24 cellular contexts compared by ENCODE assay signal in the genomic region with DNA sequence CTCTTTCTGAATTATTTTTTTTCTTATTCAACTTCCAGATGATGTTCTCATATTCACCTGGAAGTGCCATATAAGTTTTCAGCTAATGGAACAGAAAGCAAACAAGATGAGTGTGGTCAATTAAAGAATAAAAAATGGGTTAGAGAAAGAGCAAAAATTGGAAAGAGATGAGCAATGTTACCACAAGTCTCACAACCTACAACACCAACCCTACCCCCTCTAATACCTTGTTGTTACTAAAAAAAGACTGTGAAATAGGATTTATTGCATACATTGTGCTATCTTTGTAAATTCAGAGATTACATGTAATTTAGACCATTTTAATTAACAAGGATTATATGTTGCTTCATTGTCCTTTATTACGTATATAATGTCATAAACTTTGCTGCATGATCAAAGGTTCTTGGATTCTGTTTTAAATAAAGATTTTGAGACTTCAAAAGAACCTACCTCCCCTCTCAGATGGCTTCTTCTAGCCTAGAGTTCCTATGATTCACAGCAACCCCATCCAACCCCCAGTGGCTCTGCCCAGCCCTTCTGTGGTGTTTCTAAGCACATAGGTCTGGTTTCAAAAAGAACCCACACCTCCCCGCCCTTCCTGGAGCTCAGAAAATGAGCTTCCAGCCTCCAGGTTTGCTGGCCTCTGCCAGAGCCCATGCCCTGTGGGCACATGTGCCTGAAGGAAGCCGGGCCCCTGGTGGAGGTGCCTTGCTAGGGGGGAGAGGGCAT. TPM values are rescaled to one million over a fixed set of nuclear protein-coding genes. Genes with fewer than 3 reads are reported as not detected.
DNase-seq lines count a peak whose midpoint lies in the region; ATAC-seq and TF ChIP-seq lines count a peak whose summit lies in the region.
"Had no signal": no experiment of that assay in that cellular context is flagged by ENCODE, and none has a peak within 500 bp of the region (broad histone marks: within the 10 kb centered on the region; RNA-seq: fewer than 3 reads in every experiment).

No MANE protein-coding gene starts in this region.

- H3K27ac Mint-ChIP-seq in activated CD4-positive, alpha-beta T cell treated with anti-CD3 and anti-CD28 coated beads for 36 hours: no peak overlapping the region
- H3K27ac Mint-ChIP-seq in activated T-cell treated with anti-CD3 and anti-CD28 coated beads, Interleukin-2, amount 50 U/mL, for 72 hours: no peak overlapping the region
- H3K27ac Mint-ChIP-seq: CD8-positive, alpha-beta T cell; IgD-negative memory B cell had no signal

- peak overlapping the region; percentile 75 for H3K4me2 ChIP-seq in KMS-11

- no peaks in the 10 kb centered on the region for H3K36me3 Mint-ChIP-seq in activated CD4-positive, alpha-beta T cell treated with anti-CD3 and anti-CD28 coated beads for 36 hours (ENCODE audit: low read depth)
- H3K36me3 Mint-ChIP-seq in activated T-cell treated with anti-CD3 and anti-CD28 coated beads, Interleukin-2, amount 50 U/mL, for 72 hours (ENCODE audit: insufficient read depth in 2 of 2): no peaks in the 10 kb centered on the region
- H3K36me3 Mint-ChIP-seq: CD8-positive, alpha-beta T cell; type B pancreatic cell had no signal

- H3K4me3 ChIP-seq in KMS-11 (IDR thresholded peaks at IDR 0.05; ENCODE audit: insufficient read depth, low read depth, low read length) (peak overlapping the region; percentile 73), dorsolateral prefrontal cortex (no peak overlapping the region)
- H3K4me3 ChIP-seq: body of pancreas, HAP-1, lung, psoas muscle had no signal

- H3K27me3 Mint-ChIP-seq in activated CD4-positive, alpha-beta T cell treated with anti-CD3 and anti-CD28 coated beads for 36 hours: peaks cover 2% of the 10 kb centered on the region
- peaks cover 5% of the 10 kb centered on the region for H3K27me3 Mint-ChIP-seq in activated T-cell treated with anti-CD3 and anti-CD28 coated beads, Interleukin-2, amount 50 U/mL, for 72 hours (ENCODE audit: low read depth)
- H3K27me3 Mint-ChIP-seq: IgD-negative memory B cell, type B pancreatic cell had no signal

- no peak overlapping the region for H3K4me3 Mint-ChIP-seq in activated CD4-positive, alpha-beta T cell treated with anti-CD3 and anti-CD28 coated beads for 36 hours
- no peak overlapping the region for H3K4me3 Mint-ChIP-seq in activated T-cell treated with anti-CD3 and anti-CD28 coated beads, Interleukin-2, amount 50 U/mL, for 72 hours
- H3K4me3 Mint-ChIP-seq: CD8-positive, alpha-beta T cell; IgD-negative memory B cell; type B pancreatic cell had no signal

- CTCF ChIA-PET in activated CD4-positive, alpha-beta T cell treated with anti-CD3 and anti-CD28 coated beads for 36 hours (lab: Charles Lee): interaction anchor here (0.7 to 2.5 kb wide), 5 partner anchors 9 to 1806 kb away, joined by 3 to 15 read pairs (median 4); no protein-coding TSS in a partner anchor

- H3K27me3 ChIP-seq in KMS-11 (ENCODE audit: insufficient read depth, low read depth) (no peaks in the 10 kb centered on the region), dorsolateral prefrontal cortex (no peaks in the 10 kb centered on the region)
- H3K27me3 ChIP-seq: body of pancreas had no signal

- peak; percentile 61 for ATAC-seq in activated CD4-positive, alpha-beta T cell treated with anti-CD3 and anti-CD28 coated beads for 36 hours
- ATAC-seq in activated T-cell treated with anti-CD3 and anti-CD28 coated beads, Interleukin-2, amount 50 U/mL, for 72 hours (replicated peaks in 1 of 2): peak; percentile 52 to 76
- ATAC-seq in left colon (peak; percentile 36), GM19397 (IDR thresholded peaks at IDR 0.05; ENCODE audit: unreplicated experiment) (no peak)
- ATAC-seq: body of pancreas; CD8-positive, alpha-beta T cell; psoas muscle had no signal

- no peaks in the 10 kb centered on the region for H4K20me1 ChIP-seq in KMS-11 (ENCODE audit: insufficient read depth)

- H2AFZ ChIP-seq in KMS-11 (ENCODE audit: low read depth): peak overlapping the region; percentile 44

- H3K9me3 Mint-ChIP-seq in activated CD4-positive, alpha-beta T cell treated with anti-CD3 and anti-CD28 coated beads for 36 hours (ENCODE audit: low read depth): no peaks in the 10 kb centered on the region
- H3K9me3 Mint-ChIP-seq in activated T-cell treated with anti-CD3 and anti-CD28 coated beads, Interleukin-2, amount 50 U/mL, for 72 hours: no peaks in the 10 kb centered on the region
- H3K9me3 Mint-ChIP-seq: CD8-positive, alpha-beta T cell; IgD-negative memory B cell; type B pancreatic cell had no signal

- H3K36me3 ChIP-seq in KMS-11 (ENCODE audit: insufficient read depth): no peaks in the 10 kb centered on the region
- H3K36me3 ChIP-seq: HAP-1 had no signal

- peaks cover 12% of the 10 kb centered on the region for H3K4me1 Mint-ChIP-seq in activated CD4-positive, alpha-beta T cell treated with anti-CD3 and anti-CD28 coated beads for 36 hours
- H3K4me1 Mint-ChIP-seq in activated T-cell treated with anti-CD3 and anti-CD28 coated beads, Interleukin-2, amount 50 U/mL, for 72 hours (ENCODE audit: low read depth): peaks cover 20% of the 10 kb centered on the region

- TF ChIP-seq CTCF in KMS-11 (conservative IDR thresholded peaks at IDR 0.05; ENCODE audit: low read depth, low read length) (no peak), dorsolateral prefrontal cortex (IDR thresholded peaks at IDR 0.05 in 54 of 56, conservative IDR thresholded peaks at IDR 0.05 in 2 of 56; ENCODE audit: low read depth in 1 of 56, partially characterized antibody in 56 of 56) (no peak)

- no peaks in the 10 kb centered on the region for H3K79me2 ChIP-seq in KMS-11 (ENCODE audit: insufficient read depth, low read depth)

- H3K9ac ChIP-seq in KMS-11: peak overlapping the region; percentile 31; the same call in 1 of the 2 replicates

- DNase-seq in activated CD4-positive, alpha-beta T cell treated with anti-CD3 and anti-CD28 coated beads for 36 hours: peak; percentile 34
- no peak for DNase-seq in activated CD4-positive, alpha-beta T cell treated with anti-CD3 and anti-CD28 coated beads, Interleukin-2, amount 50 U/mL, for 1 hour
- peak; percentile 10 to 22 for DNase-seq in activated T-cell treated with anti-CD3 and anti-CD28 coated beads, Interleukin-2, amount 50 U/mL, for 72 hours
- DNase-seq in left colon: no peak
- DNase-seq in dorsolateral prefrontal cortex: no peak
- DNase-seq in anterior cingulate cortex (lab: John Stamatoyannopoulos, UW): no peak
- DNase-seq: 8988T; activated CD4-positive, CD25-positive, alpha-beta regulatory T cell; activated CD8-positive, alpha-beta memory T cell treated with anti-CD3 and anti-CD28 coated beads, Interleukin-2, amount 50 U/mL, for 4 hours; AML-193; body of pancreas; CD8-positive, alpha-beta T cell; DMS153; GDM1; kidney; NCI-H1436 treated with DMSO at 0.1 percent for 48 hours; NCI-H510A treated with DMSO at 0.1 percent for 48 hours; psoas muscle had no signal

- H3K4me1 ChIP-seq in KMS-11 (ENCODE audit: low read depth, poor library complexity, severe bottlenecking): peaks cover 77% of the 10 kb centered on the region
- H3K4me1 ChIP-seq: psoas muscle had no signal

- intact Hi-C loops in activated CD4-positive, alpha-beta T cell treated with anti-CD3 and anti-CD28 coated beads for 36 hours (cut with DNase I, micrococcal nuclease): no loop called here
- intact Hi-C loops in left colon (cut with DNase I, micrococcal nuclease): loop anchor here in 1 of 2 donors (5.0 kb wide), 1 partner anchor 146 kb away; no protein-coding TSS in a partner anchor
- intact Hi-C loops in dorsolateral prefrontal cortex (cut with DNase I): no loop called here

- POLR2A ChIA-PET in activated CD4-positive, alpha-beta T cell treated with anti-CD3 and anti-CD28 coated beads for 36 hours (lab: Charles Lee): no interaction called here

- peak overlapping the region; percentile 61 for H3K27ac ChIP-seq in KMS-11
- no peak overlapping the region for H3K27ac ChIP-seq in dorsolateral prefrontal cortex
- H3K27ac ChIP-seq: body of pancreas, psoas muscle had no signal

RNA-seq across cellular contexts. Expression of gene LGALSL, which starts 24.7 kb away (rescaled TPM):
- total RNA-seq in activated CD4-positive, alpha-beta T cell treated with anti-CD3 and anti-CD28 coated beads for 36 hours: 1 to 10 TPM; 1.9 to 2.2 TPM
- 1 to 10 TPM; 2.0 to 3.1 TPM for total RNA-seq in activated T-cell treated with anti-CD3 and anti-CD28 coated beads, Interleukin-2, amount 50 U/mL, for 72 hours
- 10 to 100 TPM; 43.6 to 45.5 TPM for total RNA-seq in left colon
- total RNA-seq in dorsolateral prefrontal cortex: 10 to 100 TPM; 10.5 to 37.8 (median 21.0) TPM

RNA-seq across cellular contexts. Expression of gene AFTPH, which starts 45.5 kb away (rescaled TPM):
- total RNA-seq in activated CD4-positive, alpha-beta T cell treated with anti-CD3 and anti-CD28 coated beads for 36 hours: 10 to 100 TPM; 32.3 to 35.2 TPM
- total RNA-seq in activated T-cell treated with anti-CD3 and anti-CD28 coated beads, Interleukin-2, amount 50 U/mL, for 72 hours: 10 to 100 TPM; 47.1 to 48.2 TPM
- 10 to 100 TPM; 57.9 to 59.7 TPM for total RNA-seq in left colon
- 10 to 100 TPM; 26.7 to 61.2 (median 44.9) TPM for total RNA-seq in dorsolateral prefrontal cortex

Comparison
In these comparisons a context has a peak if more than half of its experiments do, and no peak if none do; other contexts are left out.
1. DNase-seq: peak in activated CD4-positive, alpha-beta T cell treated with anti-CD3 and anti-CD28 coated beads for 36 hours (single experiment) and activated T-cell treated with anti-CD3 and anti-CD28 coated beads, Interleukin-2, amount 50 U/mL, for 72 hours (2 of 2); none in activated CD4-positive, alpha-beta T cell treated with anti-CD3 and anti-CD28 coated beads, Interleukin-2, amount 50 U/mL, for 1 hour (single experiment), left colon (0 of 2), dorsolateral prefrontal cortex (0 of 10) and anterior cingulate cortex (0 of 58).